Comparison of ENCODE assay signal across 20 cellular contexts in genomic region chr12:130951636-130952035, GRCh38. TPM values are rescaled to one million over a fixed set of nuclear protein-coding genes. Genes with fewer than 3 reads are reported as not detected.
"Had no signal": no experiment of that assay in that cellular context is flagged by ENCODE, and none has a peak within 500 bp of the region (broad histone marks: within the 10 kb centered on the region; RNA-seq: fewer than 3 reads in every experiment).

No MANE protein-coding gene starts in this region.

- H3K4me3 Mint-ChIP-seq: activated CD4-positive, alpha-beta memory T cell treated with anti-CD3 and anti-CD28 coated beads, Interleukin-2, amount 10 ng/mL, durations not matched to agents 7 days and 5 days; activated T-cell treated with anti-CD3 and anti-CD28 coated beads, Interleukin-2, amount 50 U/mL, for 4 hours; central memory CD8-positive, alpha-beta T cell; stimulated activated naive CD8-positive, alpha-beta T cell treated with anti-CD3 and anti-CD28 coated beads, Interleukin-15, Interleukin-2, amounts not matched to agents 100 ng/mL and 50 ng/mL, for 24 hours; T-helper 17 cell had no signal

- ATAC-seq: activated T-cell treated with anti-CD3 and anti-CD28 coated beads, Interleukin-2, amount 50 U/mL, for 4 hours; body of pancreas; right cardiac atrium; T-helper 17 cell had no signal

- H3K4me3 ChIP-seq: body of pancreas, suprapubic skin had no signal

- H3K9me3 ChIP-seq: body of pancreas, suprapubic skin had no signal

- H3K27ac ChIP-seq: body of pancreas, suprapubic skin, WERI-Rb-1 had no signal

- H3K4me1 Mint-ChIP-seq: activated CD4-positive, alpha-beta memory T cell treated with anti-CD3 and anti-CD28 coated beads, Interleukin-2, amount 10 ng/mL, durations not matched to agents 7 days and 5 days; central memory CD8-positive, alpha-beta T cell had no signal

- H3K27me3 ChIP-seq: body of pancreas had no signal

- FAIRE-seq: endothelial cell of umbilical vein had no signal

- DNase-seq: activated CD4-positive, alpha-beta memory T cell treated with anti-CD3 and anti-CD28 coated beads, Interleukin-2, amount 10 ng/mL, durations not matched to agents 7 days and 5 days; activated CD4-positive, alpha-beta T cell treated with anti-CD3 and anti-CD28 coated beads for 4 hours; activated effector memory CD4-positive, alpha-beta T cell treated with Interleukin-2 at 50 U/mL for 16 hours; activated naive CD4-positive, alpha-beta T cell treated with anti-CD3 and anti-CD28 coated beads, Interleukin-2, amount 50 U/mL, for 16 hours; activated T-cell treated with anti-CD3 and anti-CD28 coated beads, Interleukin-2, amount 50 U/mL, for 4 hours; amniotic stem cell; body of pancreas; cortex of kidney; effector CD8-positive, alpha-beta T cell; glutamatergic neuron; kidney glomerular epithelial cell; posterior cingulate gyrus; T-helper 17 cell; WERI-Rb-1 had no signal

- H3K36me3 ChIP-seq: suprapubic skin, WERI-Rb-1 had no signal

- H3K27ac Mint-ChIP-seq: activated CD4-positive, alpha-beta memory T cell treated with anti-CD3 and anti-CD28 coated beads, Interleukin-2, amount 10 ng/mL, durations not matched to agents 7 days and 5 days; stimulated activated naive CD8-positive, alpha-beta T cell treated with anti-CD3 and anti-CD28 coated beads, Interleukin-15, Interleukin-2, amounts not matched to agents 100 ng/mL and 50 ng/mL, for 24 hours; T-helper 17 cell; type B pancreatic cell had no signal

- H3K9me3 Mint-ChIP-seq: activated CD4-positive, alpha-beta memory T cell treated with anti-CD3 and anti-CD28 coated beads, Interleukin-2, amount 10 ng/mL, durations not matched to agents 7 days and 5 days; activated T-cell treated with anti-CD3 and anti-CD28 coated beads, Interleukin-2, amount 50 U/mL, for 4 hours; central memory CD8-positive, alpha-beta T cell; stimulated activated naive CD8-positive, alpha-beta T cell treated with anti-CD3 and anti-CD28 coated beads, Interleukin-15, Interleukin-2, amounts not matched to agents 100 ng/mL and 50 ng/mL, for 24 hours; type B pancreatic cell had no signal

- H3K36me3 Mint-ChIP-seq: type B pancreatic cell had no signal

RNA-seq across cellular contexts. Expression of gene ADGRD1, which starts 2.1 kb away (rescaled TPM):
- total RNA-seq: endothelial cell of umbilical vein had no signal
